8 cellular contexts compared by ENCODE assay signal in the genomic region with DNA sequence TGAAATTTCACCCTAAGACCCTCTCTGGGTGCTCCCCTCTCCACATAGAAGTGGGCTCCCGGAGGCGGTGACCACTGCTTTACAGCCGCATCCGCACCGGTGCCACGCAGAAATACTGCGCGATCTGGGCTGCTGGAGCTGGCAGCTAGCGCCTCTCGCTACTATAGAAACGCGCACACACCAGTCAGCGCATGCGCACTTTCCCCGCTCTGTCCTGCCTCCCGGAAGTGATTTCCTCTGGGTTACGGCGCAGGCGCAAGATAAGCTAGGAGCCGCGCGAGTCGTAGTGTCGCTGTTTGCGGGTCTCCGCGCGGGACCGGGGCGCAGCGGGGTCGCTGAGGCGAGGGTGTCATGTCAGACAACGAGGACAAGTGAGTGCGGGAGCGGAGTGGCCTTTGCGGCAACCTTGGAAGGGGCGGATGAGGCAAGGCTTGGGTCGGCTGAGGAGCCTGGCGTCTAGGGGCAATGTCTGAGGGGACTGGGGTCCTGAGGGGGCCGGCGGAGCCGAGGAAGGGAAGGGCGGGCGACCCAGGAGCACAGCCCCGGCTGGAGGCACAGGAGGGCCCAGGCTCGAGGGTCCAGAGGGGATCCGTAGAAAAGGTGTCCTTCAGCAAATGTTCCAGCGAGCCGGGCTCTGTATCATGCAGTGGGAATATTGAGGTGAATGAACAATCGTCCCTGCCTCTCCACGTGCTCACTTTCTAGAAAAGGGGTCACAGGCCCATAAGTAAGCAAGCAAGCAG.
DNase-seq lines count a peak whose midpoint lies in the region; ATAC-seq and TF ChIP-seq lines count a peak whose summit lies in the region.

A gene (minus strand): TSS at position 165 of the 743 bp plus-strand sequence. CDS start 452 bp downstream, outside the sequence.
A gene (plus strand): TSS at position 263 of the 743 bp plus-strand sequence. CDS start 89 bp downstream, at position 352.

- H3K27ac ChIP-seq in OCI-LY3 (ENCODE audit: low read length) = peak within 1 kb of the TSS; percentile 7; the same call in 1 of the 2 replicates

- peaks cover 16% of the 10 kb centered on the region for H3K36me3 ChIP-seq in OCI-LY3 (replicated peaks; ENCODE audit: low read depth, low read length)

- DNase-seq in DMS114 treated with DMSO at 0.1 percent for 48 hours (lab: John Stamatoyannopoulos, UW; ENCODE audit: unreplicated experiment) (peak; percentile 92), HuH-7.5 (ENCODE audit: low spot score) (peak; percentile 96), activated T-cell treated with anti-CD3 and anti-CD28 coated beads for 24 hours (ENCODE audit: low read depth) (peak; percentile 93), epithelial cell of esophagus (ENCODE audit: low read depth) (peak; percentile 94), middle frontal gyrus (ENCODE audit: extremely low spot score, low spot score) (peak; percentile 95)
- DNase-seq in stimulated activated CD8-positive, alpha-beta memory T cell treated with anti-CD3 and anti-CD28 coated beads, Interleukin-2, amount 100 ng/mL, for 1 hour (ENCODE audit: low read depth in 2 of 2) = peak; percentile 92 to 93

- H3K79me2 ChIP-seq in OCI-LY3 (ENCODE audit: low read length) = peaks cover 20% of the 10 kb centered on the region

- H3K4me3 ChIP-seq in OCI-LY3 (ENCODE audit: low read length) = peak within 1 kb of the TSS; percentile 91
- peak within 1 kb of the TSS; percentile 98 for H3K4me3 ChIP-seq in epithelial cell of esophagus (ENCODE audit: low read length)

- TF ChIP-seq CTCF in OCI-LY3 (IDR thresholded peaks at IDR 0.05; ENCODE audit: low read depth, low read length) (peak; percentile 13; the same call in 1 of the 2 replicates), epithelial cell of esophagus (IDR thresholded peaks at IDR 0.05; ENCODE audit: insufficient read depth, low read depth, low read length, missing control alignments) (no peak)

- H2AFZ ChIP-seq in OCI-LY3 (ENCODE audit: low read depth, low read length) = peak within 1 kb of the TSS; percentile 92

- peaks cover 10% of the 10 kb centered on the region for H3K4me1 ChIP-seq in OCI-LY3 (ENCODE audit: low read length)

- no peaks in the 10 kb centered on the region for H3K27me3 ChIP-seq in OCI-LY3 (ENCODE audit: low read depth, low read length)

- peak; percentile 83 for ATAC-seq in GM21526 (IDR thresholded peaks at IDR 0.05; ENCODE audit: low FRiP score, unreplicated experiment)

- H3K4me2 ChIP-seq in OCI-LY3 (ENCODE audit: low read length) = peak within 1 kb of the TSS; percentile 95

- no peaks in the 10 kb centered on the region for H4K20me1 ChIP-seq in OCI-LY3 (ENCODE audit: insufficient read depth, low read length)

- H3K9me3 ChIP-seq in OCI-LY3 (ENCODE audit: insufficient read depth, low read length) = no peaks in the 10 kb centered on the region

- peak within 1 kb of the TSS; percentile 91 for H3K9ac ChIP-seq in OCI-LY3 (ENCODE audit: low read length)

Comparison
In these comparisons a context has a peak if more than half of its experiments do, and no peak if none do; other contexts are left out.
1. Peak in every context shown above with its lines: DNase-seq, ATAC-seq, H3K4me3 ChIP-seq and H3K27ac ChIP-seq.